Comparison of ENCODE assay signal across 8 cellular contexts in genomic region chr6:149963212-149963461, GRCh38. TPM values are rescaled to one million over a fixed set of nuclear protein-coding genes. Genes with fewer than 3 reads are reported as not detected.
DNase-seq lines count a peak whose midpoint lies in the region; TF ChIP-seq lines count a peak whose summit lies in the region.

No MANE protein-coding gene starts in this region.

- no peaks in the 10 kb centered on the region for H3K9me3 ChIP-seq in MG63
- no peaks in the 10 kb centered on the region for H3K9me3 ChIP-seq in fibroblast of lung (ENCODE audit: control insufficient read depth, insufficient read depth, low read depth, low read length)

- peak overlapping the region; percentile 76 for H3K4me2 ChIP-seq in fibroblast of lung (ENCODE audit: extremely low read depth, insufficient read depth, low read length)

- peak overlapping the region; percentile 46 for H2AFZ ChIP-seq in fibroblast of lung (ENCODE audit: low read length)

- no peak overlapping the region for H3K27ac ChIP-seq in fibroblast of lung (ENCODE audit: insufficient read depth, low read length)

- H3K36me3 ChIP-seq in MG63 (no peaks in the 10 kb centered on the region), fibroblast of lung (ENCODE audit: control insufficient read depth, insufficient read depth, low read length) (no peaks in the 10 kb centered on the region)

- H3K27me3 ChIP-seq in MG63 (no peaks in the 10 kb centered on the region), fibroblast of lung (ENCODE audit: control insufficient read depth, insufficient read depth, low read length) (peaks cover 33% of the 10 kb centered on the region)

- H3K79me2 ChIP-seq in fibroblast of lung (ENCODE audit: control insufficient read depth, insufficient read depth, low read length) = no peaks in the 10 kb centered on the region

- H3K4me3 ChIP-seq in GM12865 (ENCODE audit: low read depth, low read length) (peak overlapping the region; percentile 28; the same call in 1 of the 2 replicates), MG63 (peak overlapping the region; percentile 50), fibroblast of lung (replicated peaks in 1 of 4; ENCODE audit: control extremely low read depth in 1 of 4, insufficient read depth in 1 of 4, low read depth in 3 of 4, low read length in 4 of 4) (peak overlapping the region; percentile 29 to 57 (median 44))

- H4K20me1 ChIP-seq in fibroblast of lung (ENCODE audit: control insufficient read depth, extremely low read depth, insufficient read depth, low read length) = no peaks in the 10 kb centered on the region

- peak; percentile 71 for DNase-seq in 8988T
- peak; percentile 29 for DNase-seq in GM12865 (ENCODE audit: low read depth)
- DNase-seq in MG63 = no peak
- DNase-seq in activated CD4-positive, alpha-beta T cell treated with anti-CD3 and anti-CD28 coated beads, Interleukin-2, amount 50 U/mL, for 48 hours = peak; percentile 52 to 63
- peak; percentile 55 to 59 for DNase-seq in fibroblast of lung (ENCODE audit: low read depth in 2 of 2)
- peak; percentile 79 for DNase-seq in posterior vena cava (ENCODE audit: low spot score)
- DNase-seq in OCI-M1 (lab: John Stamatoyannopoulos, UW) = no peak
- DNase-seq in OCI-M2 (lab: John Stamatoyannopoulos, UW; ENCODE audit: unreplicated experiment) = no peak

- TF ChIP-seq CTCF in GM12865 (IDR thresholded peaks at IDR 0.05; ENCODE audit: insufficient read depth, low read depth, low read length, missing control alignments) = no peak
- TF ChIP-seq CTCF in fibroblast of lung (conservative IDR thresholded peaks at IDR 0.05 in 1 of 2, IDR thresholded peaks at IDR 0.05 in 1 of 2; ENCODE audit: low read depth in 1 of 2, low read length in 2 of 2) = no peak

- intact Hi-C loops in posterior vena cava (cut with DNase I) = no loop called here

- no peak overlapping the region for H3K9ac ChIP-seq in fibroblast of lung (ENCODE audit: insufficient read depth, low read length)

- no peaks in the 10 kb centered on the region for H3K4me1 ChIP-seq in fibroblast of lung (ENCODE audit: control insufficient read depth, extremely low read depth, insufficient read depth, low read length)

RNA-seq across cellular contexts. Expression of gene ULBP1, which starts 0.6 kb away (rescaled TPM):
- total RNA-seq in MG63 (2014; rRNA removed; shearing (Covaris generic); ENCODE audit: low replicate concordance) = 1.5 and 2.5 TPM in 2 replicates
- total RNA-seq in fibroblast of lung (0.26 and 0.83 TPM in 2 replicates), posterior vena cava (under 1 TPM in 1 of 2 donors, not detected in 1; 0.19 TPM)
- 1.1 and 2.1 TPM in 2 replicates for polyA plus RNA-seq in fibroblast of lung
- 0.89 and 1.5 TPM in 2 replicates for polyA plus RNA-seq in fibroblast of lung (2012)
- 1.5 TPM in 1 of 2 replicates, not detected in the other for polyA minus RNA-seq in fibroblast of lung (ENCODE audit: low replicate concordance)

RNA-seq across cellular contexts. Expression of gene ULBP2, which starts 21.3 kb away (rescaled TPM):
- total RNA-seq in MG63 (2014; rRNA removed; shearing (Covaris generic); ENCODE audit: low replicate concordance) = 2.2 and 7.4 TPM in 2 replicates
- total RNA-seq in fibroblast of lung (1.0 and 1.8 TPM in 2 replicates), posterior vena cava (under 1 TPM; 0.43 to 0.51 TPM)
- 6.9 and 10.0 TPM in 2 replicates for polyA plus RNA-seq in fibroblast of lung
- polyA plus RNA-seq in fibroblast of lung (2012) = 4.3 and 6.1 TPM in 2 replicates
- 1.7 and 3.3 TPM in 2 replicates for polyA minus RNA-seq in fibroblast of lung (ENCODE audit: low replicate concordance)

RNA-seq across cellular contexts. Expression of gene RAET1G, which starts 40.2 kb away (rescaled TPM):
- 3.2 TPM in 1 of 2 replicates, not detected in the other for total RNA-seq in MG63 (2014; rRNA removed; shearing (Covaris generic); ENCODE audit: low replicate concordance)
- total RNA-seq in fibroblast of lung = 3.3 and 8.8 TPM in 2 replicates
- 3.3 and 8.9 TPM in 2 replicates for polyA plus RNA-seq in fibroblast of lung
- polyA plus RNA-seq in fibroblast of lung (2012) = 3.7 and 9.9 TPM in 2 replicates
- 1.8 and 10.8 TPM in 2 replicates for polyA minus RNA-seq in fibroblast of lung (ENCODE audit: low replicate concordance)
- under 1 TPM in 1 of 2 donors, not detected in 1; 0.74 TPM for total RNA-seq in posterior vena cava

Comparison
In these comparisons a context has a peak if more than half of its experiments do, and no peak if none do; other contexts are left out.
1. DNase-seq: peak in 8988T (single experiment), GM12865 (single experiment), activated CD4-positive, alpha-beta T cell treated with anti-CD3 and anti-CD28 coated beads, Interleukin-2, amount 50 U/mL, for 48 hours (2 of 2), fibroblast of lung (2 of 2) and posterior vena cava (single experiment); none in MG63 (single experiment), OCI-M1 (single experiment) and OCI-M2 (single experiment).
2. Peak in every context shown above with its lines, with median percentiles within 50 percentile points of each other: H3K4me3 ChIP-seq.